ENCODE assay signal across 1 cellular context in the genomic region with DNA sequence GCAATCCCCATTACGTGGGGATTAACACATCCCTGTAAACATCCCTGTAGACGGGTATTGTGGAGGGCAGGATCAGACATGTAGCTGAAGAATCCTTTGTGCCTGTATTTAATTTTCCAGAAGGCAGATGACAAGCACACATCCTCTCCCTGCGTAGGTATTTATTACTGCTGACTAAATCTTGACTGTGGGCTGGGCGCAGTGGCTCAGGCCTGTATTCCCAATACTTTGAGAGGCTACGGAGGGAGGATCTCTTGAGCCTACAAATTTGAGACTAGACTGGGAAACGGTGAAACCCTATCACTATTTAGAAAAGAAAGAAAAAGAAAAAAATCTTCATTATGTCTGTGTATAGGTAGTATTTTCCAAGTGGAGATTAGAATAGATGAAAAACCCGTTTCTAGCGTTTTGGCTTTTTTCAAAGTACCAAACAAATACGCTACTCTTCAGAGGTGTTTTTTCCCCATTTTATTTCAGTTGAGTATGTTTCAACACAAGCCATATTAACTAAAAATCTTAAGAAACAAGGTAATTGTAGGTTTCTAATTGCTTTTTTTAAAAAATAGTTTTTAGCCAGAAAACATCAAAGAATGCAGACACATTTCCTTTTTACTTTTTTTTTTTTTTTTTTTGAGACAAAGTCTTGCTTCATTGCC.
TF ChIP-seq lines count a peak whose summit lies in the region.

No MANE protein-coding gene starts in this region.

TF ChIP-seq in HepG2, 621 proteins besides CTCF, POLR2A, EP300 and RAD21 (continued from another document and continues in another):
- TF ChIP-seq, protein P1, sequence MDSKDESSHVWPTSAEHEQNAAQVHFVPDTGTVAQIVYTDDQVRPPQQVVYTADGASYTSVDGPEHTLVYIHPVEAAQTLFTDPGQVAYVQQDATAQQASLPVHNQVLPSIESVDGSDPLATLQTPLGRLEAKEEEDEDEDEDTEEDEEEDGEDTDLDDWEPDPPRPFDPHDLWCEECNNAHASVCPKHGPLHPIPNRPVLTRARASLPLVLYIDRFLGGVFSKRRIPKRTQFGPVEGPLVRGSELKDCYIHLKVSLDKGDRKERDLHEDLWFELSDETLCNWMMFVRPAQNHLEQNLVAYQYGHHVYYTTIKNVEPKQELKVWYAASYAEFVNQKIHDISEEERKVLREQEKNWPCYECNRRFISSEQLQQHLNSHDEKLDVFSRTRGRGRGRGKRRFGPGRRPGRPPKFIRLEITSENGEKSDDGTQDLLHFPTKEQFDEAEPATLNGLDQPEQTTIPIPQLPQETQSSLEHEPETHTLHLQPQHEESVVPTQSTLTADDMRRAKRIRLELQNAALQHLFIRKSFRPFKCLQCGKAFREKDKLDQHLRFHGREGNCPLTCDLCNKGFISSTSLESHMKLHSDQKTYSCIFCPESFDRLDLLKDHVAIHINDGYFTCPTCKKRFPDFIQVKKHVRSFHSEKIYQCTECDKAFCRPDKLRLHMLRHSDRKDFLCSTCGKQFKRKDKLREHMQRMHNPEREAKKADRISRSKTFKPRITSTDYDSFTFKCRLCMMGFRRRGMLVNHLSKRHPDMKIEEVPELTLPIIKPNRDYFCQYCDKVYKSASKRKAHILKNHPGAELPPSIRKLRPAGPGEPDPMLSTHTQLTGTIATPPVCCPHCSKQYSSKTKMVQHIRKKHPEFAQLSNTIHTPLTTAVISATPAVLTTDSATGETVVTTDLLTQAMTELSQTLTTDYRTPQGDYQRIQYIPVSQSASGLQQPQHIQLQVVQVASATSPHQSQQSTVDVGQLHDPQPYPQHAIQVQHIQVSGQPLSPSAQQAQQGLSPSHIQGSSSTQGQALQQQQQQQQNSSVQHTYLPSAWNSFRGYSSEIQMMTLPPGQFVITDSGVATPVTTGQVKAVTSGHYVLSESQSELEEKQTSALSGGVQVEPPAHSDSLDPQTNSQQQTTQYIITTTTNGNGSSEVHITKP (CRISPR knock-in tag; IDR thresholded peaks at IDR 0.05; ENCODE audit: low read depth): 0 out of 2 replicates have a peak, but pooled peaks have one; percentile 31
- no peak for TF ChIP-seq ZNF44 (CRISPR knock-in tag; IDR thresholded peaks at IDR 0.05)
- peak; percentile 53; the same call in 1 of the 2 replicates for TF ChIP-seq UBTF (CRISPR knock-in tag; IDR thresholded peaks at IDR 0.05)
- TF ChIP-seq ATF1 (CRISPR knock-in tag; IDR thresholded peaks at IDR 0.05): no peak
- TF ChIP-seq SOX6 (IDR thresholded peaks at IDR 0.05): no peak
- peak; percentile 16; the same call in 1 of the 2 replicates for TF ChIP-seq SOX6 (CRISPR knock-in tag; IDR thresholded peaks at IDR 0.05)
- 0 out of 2 replicates have a peak, but pooled peaks have one; percentile 48 for TF ChIP-seq ISL2 (CRISPR knock-in tag; IDR thresholded peaks at IDR 0.05)
- TF ChIP-seq ZNF564 (CRISPR knock-in tag; IDR thresholded peaks at IDR 0.05): peak; percentile 6; the same call in 1 of the 2 replicates
- TF ChIP-seq FOXA3 (CRISPR knock-in tag; IDR thresholded peaks at IDR 0.05): peak; percentile 74
- peak; percentile 75 for TF ChIP-seq MYPOP (CRISPR knock-in tag; IDR thresholded peaks at IDR 0.05)
- peak; percentile 54; the same call in 1 of the 2 replicates for TF ChIP-seq BCL6 (CRISPR knock-in tag; IDR thresholded peaks at IDR 0.05)
- TF ChIP-seq ZBTB42 (CRISPR knock-in tag; IDR thresholded peaks at IDR 0.05): no peak
- TF ChIP-seq MXI1 (IDR thresholded peaks at IDR 0.05; ENCODE audit: borderline replicate concordance, low read depth, low read length): no peak; the same call in 2 of the 3 replicates
- TF ChIP-seq, protein P2, sequence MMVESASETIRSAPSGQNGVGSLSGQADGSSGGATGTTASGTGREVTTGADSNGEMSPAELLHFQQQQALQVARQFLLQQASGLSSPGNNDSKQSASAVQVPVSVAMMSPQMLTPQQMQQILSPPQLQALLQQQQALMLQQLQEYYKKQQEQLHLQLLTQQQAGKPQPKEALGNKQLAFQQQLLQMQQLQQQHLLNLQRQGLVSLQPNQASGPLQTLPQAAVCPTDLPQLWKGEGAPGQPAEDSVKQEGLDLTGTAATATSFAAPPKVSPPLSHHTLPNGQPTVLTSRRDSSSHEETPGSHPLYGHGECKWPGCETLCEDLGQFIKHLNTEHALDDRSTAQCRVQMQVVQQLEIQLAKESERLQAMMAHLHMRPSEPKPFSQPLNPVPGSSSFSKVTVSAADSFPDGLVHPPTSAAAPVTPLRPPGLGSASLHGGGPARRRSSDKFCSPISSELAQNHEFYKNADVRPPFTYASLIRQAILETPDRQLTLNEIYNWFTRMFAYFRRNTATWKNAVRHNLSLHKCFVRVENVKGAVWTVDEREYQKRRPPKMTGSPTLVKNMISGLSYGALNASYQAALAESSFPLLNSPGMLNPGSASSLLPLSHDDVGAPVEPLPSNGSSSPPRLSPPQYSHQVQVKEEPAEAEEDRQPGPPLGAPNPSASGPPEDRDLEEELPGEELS (CRISPR knock-in tag; IDR thresholded peaks at IDR 0.05): peak; percentile 31; the same call in 1 of the 2 replicates
- TF ChIP-seq, protein P3, sequence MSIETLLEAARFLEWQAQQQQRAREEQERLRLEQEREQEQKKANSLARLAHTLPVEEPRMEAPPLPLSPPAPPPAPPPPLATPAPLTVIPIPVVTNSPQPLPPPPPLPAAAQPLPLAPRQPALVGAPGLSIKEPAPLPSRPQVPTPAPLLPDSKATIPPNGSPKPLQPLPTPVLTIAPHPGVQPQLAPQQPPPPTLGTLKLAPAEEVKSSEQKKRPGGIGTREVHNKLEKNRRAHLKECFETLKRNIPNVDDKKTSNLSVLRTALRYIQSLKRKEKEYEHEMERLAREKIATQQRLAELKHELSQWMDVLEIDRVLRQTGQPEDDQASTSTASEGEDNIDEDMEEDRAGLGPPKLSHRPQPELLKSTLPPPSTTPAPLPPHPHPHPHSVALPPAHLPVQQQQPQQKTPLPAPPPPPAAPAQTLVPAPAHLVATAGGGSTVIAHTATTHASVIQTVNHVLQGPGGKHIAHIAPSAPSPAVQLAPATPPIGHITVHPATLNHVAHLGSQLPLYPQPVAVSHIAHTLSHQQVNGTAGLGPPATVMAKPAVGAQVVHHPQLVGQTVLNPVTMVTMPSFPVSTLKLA (IDR thresholded peaks at IDR 0.05): no peak
- no peak for TF ChIP-seq NR2F6 (IDR thresholded peaks at IDR 0.05)
- peak; percentile 34; the same call in 1 of the 2 replicates for TF ChIP-seq NR2F6 (CRISPR knock-in tag; IDR thresholded peaks at IDR 0.05)
- TF ChIP-seq SIN3A (IDR thresholded peaks at IDR 0.05; ENCODE audit: borderline replicate concordance, low read depth, low read length): peak; percentile 44; the same call in 1 of the 2 replicates
- TF ChIP-seq, protein P4, sequence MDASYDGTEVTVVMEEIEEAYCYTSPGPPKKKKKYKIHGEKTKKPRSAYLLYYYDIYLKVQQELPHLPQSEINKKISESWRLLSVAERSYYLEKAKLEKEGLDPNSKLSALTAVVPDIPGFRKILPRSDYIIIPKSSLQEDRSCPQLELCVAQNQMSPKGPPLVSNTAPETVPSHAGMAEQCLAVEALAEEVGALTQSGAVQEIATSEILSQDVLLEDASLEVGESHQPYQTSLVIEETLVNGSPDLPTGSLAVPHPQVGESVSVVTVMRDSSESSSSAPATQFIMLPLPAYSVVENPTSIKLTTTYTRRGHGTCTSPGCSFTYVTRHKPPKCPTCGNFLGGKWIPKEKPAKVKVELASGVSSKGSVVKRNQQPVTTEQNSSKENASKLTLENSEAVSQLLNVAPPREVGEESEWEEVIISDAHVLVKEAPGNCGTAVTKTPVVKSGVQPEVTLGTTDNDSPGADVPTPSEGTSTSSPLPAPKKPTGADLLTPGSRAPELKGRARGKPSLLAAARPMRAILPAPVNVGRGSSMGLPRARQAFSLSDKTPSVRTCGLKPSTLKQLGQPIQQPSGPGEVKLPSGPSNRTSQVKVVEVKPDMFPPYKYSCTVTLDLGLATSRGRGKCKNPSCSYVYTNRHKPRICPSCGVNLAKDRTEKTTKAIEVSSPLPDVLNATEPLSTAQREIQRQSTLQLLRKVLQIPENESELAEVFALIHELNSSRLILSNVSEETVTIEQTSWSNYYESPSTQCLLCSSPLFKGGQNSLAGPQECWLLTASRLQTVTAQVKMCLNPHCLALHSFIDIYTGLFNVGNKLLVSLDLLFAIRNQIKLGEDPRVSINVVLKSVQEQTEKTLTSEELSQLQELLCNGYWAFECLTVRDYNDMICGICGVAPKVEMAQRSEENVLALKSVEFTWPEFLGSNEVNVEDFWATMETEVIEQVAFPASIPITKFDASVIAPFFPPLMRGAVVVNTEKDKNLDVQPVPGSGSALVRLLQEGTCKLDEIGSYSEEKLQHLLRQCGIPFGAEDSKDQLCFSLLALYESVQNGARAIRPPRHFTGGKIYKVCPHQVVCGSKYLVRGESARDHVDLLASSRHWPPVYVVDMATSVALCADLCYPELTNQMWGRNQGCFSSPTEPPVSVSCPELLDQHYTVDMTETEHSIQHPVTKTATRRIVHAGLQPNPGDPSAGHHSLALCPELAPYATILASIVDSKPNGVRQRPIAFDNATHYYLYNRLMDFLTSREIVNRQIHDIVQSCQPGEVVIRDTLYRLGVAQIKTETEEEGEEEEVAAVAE (CRISPR knock-in tag; IDR thresholded peaks at IDR 0.05; ENCODE audit: borderline replicate concordance): 0 out of 2 replicates have a peak, but pooled peaks have one; percentile 24
- TF ChIP-seq ZFY (CRISPR knock-in tag; IDR thresholded peaks at IDR 0.05): peak; percentile 73
- 0 out of 2 replicates have a peak, but pooled peaks have one; percentile 51 for TF ChIP-seq ZMAT3 (CRISPR knock-in tag; conservative IDR thresholded peaks at IDR 0.05)
- no peak for TF ChIP-seq LRRFIP1 (CRISPR knock-in tag; conservative IDR thresholded peaks at IDR 0.05)
- peak; percentile 11; the same call in 1 of the 2 replicates for TF ChIP-seq SALL1 (CRISPR knock-in tag; IDR thresholded peaks at IDR 0.05)
- 0 out of 2 replicates have a peak, but pooled peaks have one; percentile 16 for TF ChIP-seq CREB1 (IDR thresholded peaks at IDR 0.05)
- TF ChIP-seq CREB1 (CRISPR knock-in tag; IDR thresholded peaks at IDR 0.05): peak; percentile 72
- peak; percentile 87 for TF ChIP-seq DRAP1 (CRISPR knock-in tag; IDR thresholded peaks at IDR 0.05)
- TF ChIP-seq SP5 (CRISPR knock-in tag; IDR thresholded peaks at IDR 0.05; ENCODE audit: borderline replicate concordance, low read depth): peak; percentile 31; the same call in 1 of the 2 replicates
- TF ChIP-seq NFIC (IDR thresholded peaks at IDR 0.05; ENCODE audit: low read length): peak; percentile 29; the same call in 1 of the 2 replicates
- peak; percentile 52; the same call in 1 of the 2 replicates for TF ChIP-seq ZNF331 (CRISPR knock-in tag; IDR thresholded peaks at IDR 0.05)
- TF ChIP-seq PRMT3 (CRISPR knock-in tag; IDR thresholded peaks at IDR 0.05; ENCODE audit: borderline replicate concordance, low read depth): 0 out of 2 replicates have a peak, but pooled peaks have one; percentile 18
- peak; percentile 77; the same call in 1 of the 2 replicates for TF ChIP-seq SSRP1 (CRISPR knock-in tag; IDR thresholded peaks at IDR 0.05)
- TF ChIP-seq ZNF850 (CRISPR knock-in tag; conservative IDR thresholded peaks at IDR 0.05): peak; percentile 70; the same call in 1 of the 2 replicates
- peak; percentile 62 for TF ChIP-seq POLR2AphosphoS5 (IDR thresholded peaks at IDR 0.05; ENCODE audit: low read depth, low read length)
- no peak for TF ChIP-seq ZNF205 (CRISPR knock-in tag; IDR thresholded peaks at IDR 0.05)
- TF ChIP-seq PHF21A (CRISPR knock-in tag; IDR thresholded peaks at IDR 0.05): peak; percentile 40; the same call in 1 of the 2 replicates
- peak; percentile 91 for TF ChIP-seq SAP130 (CRISPR knock-in tag; IDR thresholded peaks at IDR 0.05; ENCODE audit: low read depth)
- no peak for TF ChIP-seq XRCC5 (optimal IDR thresholded peaks at IDR 0.05; ENCODE audit: low read length)
- no peak for TF ChIP-seq WIZ (CRISPR knock-in tag; IDR thresholded peaks at IDR 0.05)
- TF ChIP-seq MIXL1 (CRISPR knock-in tag; IDR thresholded peaks at IDR 0.05): peak; percentile 21; the same call in 1 of the 2 replicates
- TF ChIP-seq EHMT2 (IDR thresholded peaks at IDR 0.05; ENCODE audit: borderline replicate concordance, low read depth, low read length): no peak
- TF ChIP-seq NCOA2 (CRISPR knock-in tag; IDR thresholded peaks at IDR 0.05): 0 out of 2 replicates have a peak, but pooled peaks have one; percentile 6
